In the genomic region with DNA sequence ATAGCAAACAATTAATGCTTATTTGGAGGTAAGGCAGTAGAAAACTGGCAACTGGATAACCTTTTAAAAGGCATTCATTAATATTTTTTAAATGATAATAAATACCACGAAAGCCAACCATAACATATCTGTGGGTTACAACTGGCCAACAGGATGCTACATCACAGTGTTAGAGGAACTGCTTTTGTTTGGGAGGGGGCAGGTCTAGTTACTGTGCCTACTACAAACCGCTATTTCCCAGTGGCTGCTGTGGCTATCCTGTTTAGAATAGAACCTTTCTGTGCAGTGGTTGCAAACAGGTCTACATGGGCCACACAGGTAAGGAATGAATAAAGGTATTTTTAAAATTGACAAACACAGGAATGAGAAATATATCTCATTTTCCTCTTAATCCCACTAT, we compare ENCODE assay signal across 10 cellular contexts. TPM values are rescaled to one million over a fixed set of nuclear protein-coding genes. Genes with fewer than 3 reads are reported as not detected.
DNase-seq lines count a peak whose midpoint lies in the region; ATAC-seq and TF ChIP-seq lines count a peak whose summit lies in the region.
"Had no signal": no experiment of that assay in that cellular context is flagged by ENCODE, and none has a peak within 500 bp of the region (broad histone marks: within the 10 kb centered on the region; RNA-seq: fewer than 3 reads in every experiment).

No MANE protein-coding gene starts in this region.

- H3K36me3 ChIP-seq in BE2C, result peaks cover 19% of the 10 kb centered on the region
- peaks cover 40% of the 10 kb centered on the region for H3K36me3 ChIP-seq in KOPT-K1 (ENCODE audit: insufficient read depth, low read length)
- peaks cover 13 to 40% (median 17%) of the 10 kb centered on the region in 3 experiments for H3K36me3 ChIP-seq in naive thymus-derived CD4-positive, alpha-beta T cell (ENCODE audit: control insufficient read depth in 2 of 3, insufficient read depth in 3 of 3, low read length in 3 of 3)

- no peak overlapping the region for H3K27ac Mint-ChIP-seq in chondrocyte (ENCODE audit: unreplicated experiment)
- peak overlapping the region; percentile 94 to 99 (median 97) for H3K27ac Mint-ChIP-seq in naive thymus-derived CD4-positive, alpha-beta T cell

- H3K9me3 Mint-ChIP-seq in chondrocyte (ENCODE audit: low read depth), result no peaks in the 10 kb centered on the region
- H3K9me3 Mint-ChIP-seq in naive thymus-derived CD4-positive, alpha-beta T cell, result no peaks in the 10 kb centered on the region

- H3K27me3 Mint-ChIP-seq in chondrocyte (ENCODE audit: low read depth), result no peaks in the 10 kb centered on the region
- H3K27me3 Mint-ChIP-seq in naive thymus-derived CD4-positive, alpha-beta T cell, result no peaks in the 10 kb centered on the region

- DNase-seq in BE2C (no peak), chondrocyte (ENCODE audit: low spot score) (no peak), SHP77 (lab: John Stamatoyannopoulos, UW) (no peak), KBM-7 (no peak), NCI-H2107 (lab: John Stamatoyannopoulos, UW) (no peak), GM03348 (ENCODE audit: low spot score) (no peak)
- no peak for DNase-seq in naive thymus-derived CD4-positive, alpha-beta T cell
- DNase-seq: stimulated activated CD4-positive, alpha-beta T cell treated with anti-CD3 and anti-CD28 coated beads, Interleukin-1b, Interleukin-23, amount 100 ng/mL, for 48 hours had no signal

- H3K4me3 Mint-ChIP-seq in chondrocyte (ENCODE audit: unreplicated experiment), result peak overlapping the region; percentile 95
- H3K4me3 Mint-ChIP-seq in naive thymus-derived CD4-positive, alpha-beta T cell, result peak overlapping the region; percentile 91 to 97 (median 94)

- no peaks in the 10 kb centered on the region for H3K9me3 ChIP-seq in BE2C
- no peaks in the 10 kb centered on the region for H3K9me3 ChIP-seq in KOPT-K1 (ENCODE audit: insufficient read depth, low read length, poor library complexity, severe bottlenecking)
- no peaks in the 10 kb centered on the region for H3K9me3 ChIP-seq in naive thymus-derived CD4-positive, alpha-beta T cell (ENCODE audit: control insufficient read depth in 2 of 3, low read length in 3 of 3)

- no peaks in the 10 kb centered on the region for H3K4me1 ChIP-seq in BE2C
- H3K4me1 ChIP-seq in naive thymus-derived CD4-positive, alpha-beta T cell (ENCODE audit: control insufficient read depth in 2 of 2, insufficient read depth in 2 of 2, low read length in 2 of 2), result peaks cover 12 to 21% of the 10 kb centered on the region in 2 donors

- H3K4me1 Mint-ChIP-seq in chondrocyte (ENCODE audit: low read depth), result peaks cover 28% of the 10 kb centered on the region
- H3K4me1 Mint-ChIP-seq in naive thymus-derived CD4-positive, alpha-beta T cell, result peaks cover 17 to 50% (median 32%) of the 10 kb centered on the region in 7 donors

- CTCF ChIA-PET in naive thymus-derived CD4-positive, alpha-beta T cell (lab: Charles Lee), result interaction anchor here (2.5 to 5.0 kb wide), 3 partner anchors 20 to 55 kb away, joined by 11 to 21 read pairs (median 17); a partner anchor contains a TSS

- H3K27ac ChIP-seq in KOPT-K1 (ENCODE audit: low read depth, low read length, poor library complexity, severe bottlenecking), result peak overlapping the region; percentile 82
- peak overlapping the region; percentile 95 for H3K27ac ChIP-seq in naive thymus-derived CD4-positive, alpha-beta T cell (ENCODE audit: low read depth, low read length)

- H3K36me3 Mint-ChIP-seq in chondrocyte (ENCODE audit: low read depth), result peaks cover 11% of the 10 kb centered on the region
- H3K36me3 Mint-ChIP-seq in naive thymus-derived CD4-positive, alpha-beta T cell, result peaks cover 7 to 22% (median 17%) of the 10 kb centered on the region in 5 donors

- intact Hi-C loops in naive thymus-derived CD4-positive, alpha-beta T cell (cut with micrococcal nuclease), result loop anchor here (1.0 to 10.0 kb wide), 9 partner anchors 11 to 1960 kb away; a partner anchor contains a TSS

- no peaks in the 10 kb centered on the region for H3K27me3 ChIP-seq in BE2C
- no peaks in the 10 kb centered on the region for H3K27me3 ChIP-seq in naive thymus-derived CD4-positive, alpha-beta T cell (ENCODE audit: control insufficient read depth in 2 of 2, insufficient read depth in 2 of 2, low read length in 2 of 2)

- POLR2A ChIA-PET in naive thymus-derived CD4-positive, alpha-beta T cell (lab: Charles Lee), result interaction anchor here (0.7 to 5.8 kb wide), 7 partner anchors 11 to 54 kb away, joined by 3 to 67 read pairs (median 14); a partner anchor contains a TSS

- TF ChIP-seq CTCF in BE2C (IDR thresholded peaks at IDR 0.05; ENCODE audit: low read depth, low read length) (no peak), chondrocyte (IDR thresholded peaks at IDR 0.05) (no peak)

- peak overlapping the region; percentile 97 for H3K4me3 ChIP-seq in BE2C (ENCODE audit: low read depth, low read length)
- peak overlapping the region; percentile 98 for H3K4me3 ChIP-seq in naive thymus-derived CD4-positive, alpha-beta T cell (ENCODE audit: low read length)

- no peak for ATAC-seq in naive thymus-derived CD4-positive, alpha-beta T cell

- in situ Hi-C loops in KBM-7 (cut with MboI; ENCODE audit: low pct_unique_long_range_greater_than_20kb, low sequenced_read_pairs), result no loop called here

RNA-seq across cellular contexts. Expression of a gene that starts 1.0 kb away (rescaled TPM):
- polyA plus RNA-seq in BE2C (2012; ENCODE audit: insufficient read depth, insufficient read length, low read depth), result 192 TPM
- 100.0 to 116 TPM (median 105 TPM) in 3 replicates for total RNA-seq in chondrocyte
- 100 to 1,000 TPM in 1 of 5 experiments, 10 to 100 TPM in 4; 78.7 to 140 (median 85.0) TPM for total RNA-seq in naive thymus-derived CD4-positive, alpha-beta T cell
- polyA plus RNA-seq in naive thymus-derived CD4-positive, alpha-beta T cell, result 10 to 100 TPM; 82.7 to 98.9 TPM

RNA-seq across cellular contexts. Expression of a gene that starts 8.8 kb away (rescaled TPM):
- polyA plus RNA-seq in BE2C (2012; ENCODE audit: insufficient read depth, insufficient read length, low read depth), result 29.0 TPM
- 11.3 to 47.0 TPM (median 46.6 TPM) in 3 replicates for total RNA-seq in chondrocyte
- total RNA-seq in naive thymus-derived CD4-positive, alpha-beta T cell, result 10 to 100 TPM; 12.2 to 22.7 (median 16.3) TPM
- polyA plus RNA-seq in naive thymus-derived CD4-positive, alpha-beta T cell, result 10 to 100 TPM; 15.3 to 22.9 TPM

RNA-seq across cellular contexts. Expression of a gene that starts 38.8 kb away (rescaled TPM):
- 2.3 TPM for polyA plus RNA-seq in BE2C (2012; ENCODE audit: insufficient read depth, insufficient read length, low read depth)
- total RNA-seq in chondrocyte, result not detected in 3 replicates
- under 1 TPM in 3 of 5 experiments, not detected in 2; 0.19 to 0.48 (median 0.46) TPM for total RNA-seq in naive thymus-derived CD4-positive, alpha-beta T cell
- polyA plus RNA-seq in naive thymus-derived CD4-positive, alpha-beta T cell, result under 1 TPM; 0.14 to 0.24 TPM
- total RNA-seq: LHCN-M2 had no signal

RNA-seq across cellular contexts. Expression of a gene that starts 52.6 kb away (rescaled TPM):
- polyA plus RNA-seq in BE2C (2012; ENCODE audit: insufficient read depth, insufficient read length, low read depth), result not detected
- total RNA-seq in chondrocyte, result not detected in 3 replicates
- 1 to 10 TPM in 2 of 5 experiments, under 1 TPM in 2, not detected in 1; 0.36 to 1.7 (median 1.0) TPM for total RNA-seq in naive thymus-derived CD4-positive, alpha-beta T cell
- not detected for polyA plus RNA-seq in naive thymus-derived CD4-positive, alpha-beta T cell
- total RNA-seq: LHCN-M2 had no signal

RNA-seq across cellular contexts. Expression of a gene that starts 54.0 kb away (rescaled TPM):
- polyA plus RNA-seq in BE2C (2012; ENCODE audit: insufficient read depth, insufficient read length, low read depth), result 39.5 TPM
- 18.1 to 18.8 TPM (median 18.3 TPM) in 3 replicates for total RNA-seq in chondrocyte
- total RNA-seq in naive thymus-derived CD4-positive, alpha-beta T cell, result 100 to 1,000 TPM in 1 of 5 experiments, 10 to 100 TPM in 4; 23.9 to 111 (median 67.1) TPM
- polyA plus RNA-seq in naive thymus-derived CD4-positive, alpha-beta T cell, result 10 to 100 TPM; 34.5 to 42.3 TPM
